In the genomic region with DNA sequence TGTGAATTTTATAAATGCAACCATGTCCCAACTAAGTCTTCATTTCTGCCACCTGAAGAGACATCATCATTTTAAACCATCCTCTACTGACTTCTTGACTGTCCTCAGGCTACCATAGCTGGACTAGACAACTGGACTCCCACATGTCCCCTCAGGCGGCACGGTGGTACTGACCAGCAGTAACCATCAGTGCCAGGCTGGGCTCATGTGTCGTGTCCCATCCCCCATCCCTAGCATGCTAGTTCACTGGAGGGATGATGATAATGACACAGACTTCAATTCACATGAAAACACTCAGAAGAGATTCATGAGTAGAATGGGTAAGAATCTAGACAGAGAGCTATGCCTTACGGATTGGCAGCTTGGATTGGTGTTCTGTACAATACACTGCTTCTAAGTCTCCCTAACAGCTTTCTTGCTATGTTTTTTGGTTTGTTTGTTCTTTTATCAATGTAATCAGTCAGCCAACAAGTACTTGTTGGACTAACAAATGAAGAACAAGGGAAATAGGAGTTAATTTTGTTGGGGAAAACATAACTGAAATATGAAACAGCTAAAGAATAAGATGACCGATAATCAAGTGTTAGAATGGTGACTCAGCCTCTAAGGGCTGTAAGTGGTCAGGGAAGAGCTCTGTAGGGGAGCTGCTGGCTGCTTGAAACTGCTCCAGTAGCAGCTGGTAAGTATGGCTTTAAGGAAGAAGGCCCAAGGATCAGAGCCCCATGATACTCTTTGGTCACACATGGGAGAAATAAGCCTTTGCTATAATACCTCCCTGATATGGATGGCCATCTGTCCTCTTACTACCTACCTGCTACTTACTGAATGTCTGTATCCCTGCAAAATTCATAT, we compare ENCODE assay signal across 11 cellular contexts. TPM values are rescaled to one million over a fixed set of nuclear protein-coding genes. Genes with fewer than 3 reads are reported as not detected.
DNase-seq lines count a peak whose midpoint lies in the region; ATAC-seq and TF ChIP-seq lines count a peak whose summit lies in the region.
"Had no signal": no experiment of that assay in that cellular context is flagged by ENCODE, and none has a peak within 500 bp of the region (broad histone marks: within the 10 kb centered on the region; RNA-seq: fewer than 3 reads in every experiment).

No MANE protein-coding gene starts in this region.

- H3K9me3 ChIP-seq in AG04450 (ENCODE audit: control insufficient read depth, insufficient read depth, low read length) (no peaks in the 10 kb centered on the region), HEK293 (ENCODE audit: control insufficient read depth, insufficient read depth, low read depth, low read length) (no peaks in the 10 kb centered on the region)
- H3K9me3 ChIP-seq: BLaER1 had no signal

- in situ Hi-C loops in astrocyte of the cerebellum (cut with HindIII; ENCODE audit: low sequenced_read_pairs) = no loop called here

- peaks cover 0 to 22% of the 10 kb centered on the region in 2 experiments; a peak in 2 of 3 replicates for H3K36me3 ChIP-seq in HEK293 (ENCODE audit: control insufficient read depth in 2 of 2, insufficient read depth in 1 of 2, low read length in 2 of 2)

- DNase-seq in AG04450 (ENCODE audit: low read depth, low spot score) = peak; percentile 30
- peak; percentile 48 for DNase-seq in astrocyte of the cerebellum (ENCODE audit: low read depth)
- peak; percentile 50 for DNase-seq in kidney tubule cell (ENCODE audit: low spot score)
- DNase-seq in NCI-H187 (lab: John Stamatoyannopoulos, UW) = no peak
- no peak for DNase-seq in HuH-7.5 (ENCODE audit: low spot score)
- DNase-seq in NCI-H1417 treated with DMSO at 0.1 percent for 48 hours (lab: John Stamatoyannopoulos, UW) = no peak
- DNase-seq: immature natural killer cell; naive thymus-derived CD8-positive, alpha-beta T cell had no signal

- H3K27ac ChIP-seq in AG04450 (ENCODE audit: low read depth, low read length) (no peak overlapping the region), HEK293 (ENCODE audit: extremely low read depth, low read depth, low read length) (no peak overlapping the region)
- H3K27ac ChIP-seq: BLaER1 had no signal

- POLR2A ChIA-PET in AG04450 (lab: Yijun Ruan, JAX) = interaction anchor here (0.6 kb wide), 1 partner anchor 10 kb away, joined by 4 read pairs; a partner anchor contains a TSS
- POLR2A ChIA-PET in HEK293 (lab: Yijun Ruan, JAX) = interaction anchor here (1.3 to 1.8 kb wide), 2 partner anchors 10 to 73 kb away, joined by 3 to 7 read pairs; a partner anchor contains a TSS

- TF ChIP-seq CTCF in AG04450 (IDR thresholded peaks at IDR 0.05; ENCODE audit: low read depth, low read length) (no peak), HEK293 (tag by site-specific recombination; IDR thresholded peaks at IDR 0.05) (no peak), astrocyte of the cerebellum (IDR thresholded peaks at IDR 0.05; ENCODE audit: low read depth, low read length, missing control alignments) (no peak)

- no peak overlapping the region for H3K4me3 ChIP-seq in AG04450 (ENCODE audit: low read depth, low read length)
- no peak overlapping the region for H3K4me3 ChIP-seq in HEK293 (ENCODE audit: low read depth, low read length)
- H3K4me3 ChIP-seq in astrocyte of the cerebellum (ENCODE audit: low read depth, low read length) = no peak overlapping the region
- H3K4me3 ChIP-seq: BLaER1 had no signal

- H3K27me3 ChIP-seq in AG04450 (ENCODE audit: control insufficient read depth, insufficient read depth, low read length) = no peaks in the 10 kb centered on the region

- no peaks in the 10 kb centered on the region for H3K4me1 ChIP-seq in HEK293 (ENCODE audit: control insufficient read depth, insufficient read depth, low read length)
- H3K4me1 ChIP-seq: BLaER1 had no signal

- CTCF ChIA-PET in AG04450 (lab: Charles Lee) (interaction anchor here (0.6 to 1.3 kb wide), 6 partner anchors 10 to 227 kb away, joined by 3 to 5 read pairs (median 3); no protein-coding TSS in a partner anchor), HEK293 (lab: Yijun Ruan, JAX) (interaction anchor here (1.0 to 3.3 kb wide), 3 partner anchors 10 to 227 kb away, joined by 3 to 15 read pairs (median 4); no protein-coding TSS in a partner anchor)

- ATAC-seq in GM21447 (IDR thresholded peaks at IDR 0.05; ENCODE audit: unreplicated experiment) = no peak
- ATAC-seq: naive thymus-derived CD8-positive, alpha-beta T cell had no signal

TF ChIP-seq in HEK293, 187 proteins besides CTCF, POLR2A, EP300 and RAD21:
- TF ChIP-seq SCRT2 (tag by site-specific recombination; IDR thresholded peaks at IDR 0.05) = peak; percentile 75
- no peak for TF ChIP-seq TRIM28 (IDR thresholded peaks at IDR 0.05; ENCODE audit: borderline replicate concordance, low read length)
- 0 out of 2 replicates have a peak, but pooled peaks have one; percentile 29 for TF ChIP-seq GLIS1 (tag by site-specific recombination; IDR thresholded peaks at IDR 0.05)
- no peak for TF ChIP-seq OSR2 (tag by site-specific recombination; IDR thresholded peaks at IDR 0.05)
- 0 out of 2 replicates have a peak, but pooled peaks have one; percentile 17 for TF ChIP-seq ZNF600 (tag by site-specific recombination; IDR thresholded peaks at IDR 0.05)
- TF ChIP-seq, protein P1, sequence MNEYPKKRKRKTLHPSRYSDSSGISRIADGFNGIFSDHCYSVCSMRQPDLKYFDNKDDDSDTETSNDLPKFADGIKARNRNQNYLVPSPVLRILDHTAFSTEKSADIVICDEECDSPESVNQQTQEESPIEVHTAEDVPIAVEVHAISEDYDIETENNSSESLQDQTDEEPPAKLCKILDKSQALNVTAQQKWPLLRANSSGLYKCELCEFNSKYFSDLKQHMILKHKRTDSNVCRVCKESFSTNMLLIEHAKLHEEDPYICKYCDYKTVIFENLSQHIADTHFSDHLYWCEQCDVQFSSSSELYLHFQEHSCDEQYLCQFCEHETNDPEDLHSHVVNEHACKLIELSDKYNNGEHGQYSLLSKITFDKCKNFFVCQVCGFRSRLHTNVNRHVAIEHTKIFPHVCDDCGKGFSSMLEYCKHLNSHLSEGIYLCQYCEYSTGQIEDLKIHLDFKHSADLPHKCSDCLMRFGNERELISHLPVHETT (tag by site-specific recombination; IDR thresholded peaks at IDR 0.05) = no peak

RNA-seq across cellular contexts. Expression of a gene that starts 10.3 kb away (rescaled TPM):
- polyA plus RNA-seq in AG04450 (2011; rRNA removed) = 40.9 and 46.0 TPM in 2 replicates
- polyA minus RNA-seq in AG04450 (2011; rRNA and poly(A)+ RNA removed) = 38.8 and 42.0 TPM in 2 replicates

RNA-seq across cellular contexts. Expression of a gene that starts 53.6 kb away (rescaled TPM):
- polyA plus RNA-seq in AG04450 (2011; rRNA removed) = not detected in 2 replicates
- not detected in 2 replicates for polyA minus RNA-seq in AG04450 (2011; rRNA and poly(A)+ RNA removed)

Comparison
In these comparisons a context has a peak if more than half of its experiments do, and no peak if none do; other contexts are left out.
1. DNase-seq: peak in AG04450 (single experiment), astrocyte of the cerebellum (single experiment) and kidney tubule cell (single experiment); none in NCI-H187 (0 of 2), HuH-7.5 (single experiment) and NCI-H1417 treated with DMSO at 0.1 percent for 48 hours (single experiment).